In the genomic region with DNA sequence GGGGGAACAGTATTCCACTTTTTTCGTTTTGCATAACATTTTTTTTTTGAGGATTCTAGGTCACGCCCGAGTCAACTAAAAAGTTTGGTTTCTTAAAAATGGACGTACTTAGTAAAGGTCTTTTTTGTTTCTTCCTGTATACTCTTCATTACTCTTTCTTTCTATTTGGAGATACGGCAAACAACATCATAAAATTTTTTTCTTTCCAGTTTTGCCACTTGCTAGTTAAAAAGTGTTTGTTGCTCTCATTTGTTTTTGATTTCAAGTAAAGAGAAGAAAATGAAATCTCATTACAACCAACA, we compare ENCODE assay signal across 8 cellular contexts. TPM values are rescaled to one million over a fixed set of nuclear protein-coding genes. Genes with fewer than 3 reads are reported as not detected.
A peak's percentile ranks its signal among the peaks of the same experiment; 100 is the strongest.
DNase-seq lines count a peak whose midpoint lies in the region; ATAC-seq, FAIRE-seq and TF ChIP-seq lines count a peak whose summit lies in the region.

No MANE protein-coding gene starts in this region.

- H3K4me2 ChIP-seq in DND-41 (ENCODE audit: insufficient read depth, low read length) = peak overlapping the region; percentile 92

- no peak for FAIRE-seq in frontal cortex (lab: Jason Lieb, UNC)

- TF ChIP-seq CTCF in DND-41 (IDR thresholded peaks at IDR 0.05; ENCODE audit: borderline replicate concordance, extremely low read depth, low read length, poor library complexity, severe bottlenecking) (no peak), Peyer's patch (IDR thresholded peaks at IDR 0.05) (no peak), epithelial cell of proximal tubule (conservative IDR thresholded peaks at IDR 0.05; ENCODE audit: low read depth, low read length) (no peak), ovary (IDR thresholded peaks at IDR 0.05) (no peak)

- peaks cover 39% of the 10 kb centered on the region for H3K4me1 ChIP-seq in DND-41 (ENCODE audit: insufficient read depth, low read length)
- peaks cover 0 to 26% (median 0%) of the 10 kb centered on the region in 4 donors for H3K4me1 ChIP-seq in Peyer's patch
- peaks cover 2% of the 10 kb centered on the region for H3K4me1 ChIP-seq in ovary (ENCODE audit: insufficient read depth)

- ATAC-seq in DND-41 (ENCODE audit: insufficient read depth, low read depth) (no peak), HG02623 (IDR thresholded peaks at IDR 0.05; ENCODE audit: unreplicated experiment) (no peak)

- peaks cover 9% of the 10 kb centered on the region; the same call in 1 of the 2 replicates for H4K20me1 ChIP-seq in DND-41 (ENCODE audit: insufficient read depth, low read length)

- TF ChIP-seq POLR2A in Peyer's patch (IDR thresholded peaks at IDR 0.05) = no peak
- no peak for TF ChIP-seq POLR2A in ovary (IDR thresholded peaks at IDR 0.05)

- H3K36me3 ChIP-seq in DND-41 (ENCODE audit: insufficient read depth, low read length) = no peaks in the 10 kb centered on the region; the same call in 1 of the 2 replicates
- no peaks in the 10 kb centered on the region for H3K36me3 ChIP-seq in Peyer's patch
- no peaks in the 10 kb centered on the region for H3K36me3 ChIP-seq in ovary

- H3K27ac ChIP-seq in DND-41 (ENCODE audit: low read length) (peak overlapping the region; percentile 98), Peyer's patch (peak overlapping the region; percentile 89 to 98 (median 96)), ovary (peak overlapping the region; percentile 86 to 94)

- H3K4me3 ChIP-seq in DND-41 (ENCODE audit: low read depth in 1 of 2, low read length in 2 of 2) = peak overlapping the region; percentile 66 to 83
- H3K4me3 ChIP-seq in Peyer's patch = peak overlapping the region; percentile 64 to 86 (median 84)
- H3K4me3 ChIP-seq in epithelial cell of proximal tubule (ENCODE audit: low read depth, low read length) = peak overlapping the region; percentile 86
- H3K4me3 ChIP-seq in ovary = peak overlapping the region; percentile 97

- peak overlapping the region; percentile 95 for H2AFZ ChIP-seq in DND-41 (ENCODE audit: low read depth, low read length)

- intact Hi-C loops in ovary (cut with DNase I) = loop anchor here in 2 of 4 donors (5.0 kb wide), 2 partner anchors 220 to 225 kb away; no protein-coding TSS in a partner anchor

- H3K27me3 ChIP-seq in DND-41 (ENCODE audit: insufficient read depth, low read length, poor library complexity) (no peaks in the 10 kb centered on the region), Peyer's patch (no peaks in the 10 kb centered on the region), ovary (no peaks in the 10 kb centered on the region)

- no peak for DNase-seq in DND-41
- no peak for DNase-seq in Peyer's patch
- DNase-seq in epithelial cell of proximal tubule (ENCODE audit: low read depth) = no peak
- no peak for DNase-seq in ovary
- DNase-seq in stimulated activated CD4-positive, alpha-beta T cell treated with anti-CD3 and anti-CD28 coated beads, Interleukin-12 subunit alpha, Interleukin-12 subunit beta, amount 100 ng/mL, for 4 hours = no peak
- no peak for DNase-seq in iPS-NIHi7 (ENCODE audit: extremely low spot score)
- DNase-seq in frontal cortex (ENCODE audit: low spot score in 2 of 2) = no peak

- 0 to 1% (median 0%) methylated on average over 5 of the region's 5 CpGs for WGBS in ovary, 3 donors

- no peaks in the 10 kb centered on the region for H3K9me3 ChIP-seq in DND-41 (ENCODE audit: insufficient read depth, low read length, severe bottlenecking)
- no peaks in the 10 kb centered on the region for H3K9me3 ChIP-seq in Peyer's patch
- no peaks in the 10 kb centered on the region for H3K9me3 ChIP-seq in ovary

- peaks cover 94% of the 10 kb centered on the region for H3K79me2 ChIP-seq in DND-41 (ENCODE audit: insufficient read depth, low read length)

- TF ChIP-seq EP300 in ovary (IDR thresholded peaks at IDR 0.05) = no peak

- peak overlapping the region; percentile 69 for H3K9ac ChIP-seq in DND-41 (ENCODE audit: low read depth, low read length)

RNA-seq across cellular contexts. Expression of a gene that starts 0.8 kb away (rescaled TPM):
- 10 to 100 TPM; 31.6 to 93.9 (median 61.6) TPM for total RNA-seq in Peyer's patch
- total RNA-seq in epithelial cell of proximal tubule = 47.7 and 62.3 TPM in 2 replicates
- total RNA-seq in ovary = 10 to 100 TPM; 22.1 to 55.2 (median 49.3) TPM
- polyA plus RNA-seq in ovary = 10 to 100 TPM; 45.8 to 91.2 TPM
- total RNA-seq in frontal cortex = 62.8 TPM

RNA-seq across cellular contexts. Expression of a gene that starts 1.2 kb away (rescaled TPM):
- total RNA-seq in Peyer's patch = 100 to 1,000 TPM; 106 to 139 (median 114) TPM
- total RNA-seq in epithelial cell of proximal tubule = 35.5 and 37.5 TPM in 2 replicates
- total RNA-seq in ovary = 10 to 100 TPM; 38.3 to 65.9 (median 44.4) TPM
- 10 to 100 TPM; 32.1 to 51.1 TPM for polyA plus RNA-seq in ovary
- total RNA-seq in frontal cortex = 73.4 TPM

RNA-seq across cellular contexts. Expression of a gene that starts 23.7 kb away (rescaled TPM):
- total RNA-seq in Peyer's patch (1 to 10 TPM in 3 of 4 donors, not detected in 1; 1.2 to 4.9 (median 2.4) TPM), epithelial cell of proximal tubule (not detected in 2 replicates), ovary (under 1 TPM in 4 of 7 donors, not detected in 3; 0.05 to 0.23 (median 0.11) TPM), frontal cortex (0.41 TPM)
- under 1 TPM; 0.05 to 0.07 TPM for polyA plus RNA-seq in ovary
